21 cellular contexts compared by ENCODE assay signal in the genomic region with DNA sequence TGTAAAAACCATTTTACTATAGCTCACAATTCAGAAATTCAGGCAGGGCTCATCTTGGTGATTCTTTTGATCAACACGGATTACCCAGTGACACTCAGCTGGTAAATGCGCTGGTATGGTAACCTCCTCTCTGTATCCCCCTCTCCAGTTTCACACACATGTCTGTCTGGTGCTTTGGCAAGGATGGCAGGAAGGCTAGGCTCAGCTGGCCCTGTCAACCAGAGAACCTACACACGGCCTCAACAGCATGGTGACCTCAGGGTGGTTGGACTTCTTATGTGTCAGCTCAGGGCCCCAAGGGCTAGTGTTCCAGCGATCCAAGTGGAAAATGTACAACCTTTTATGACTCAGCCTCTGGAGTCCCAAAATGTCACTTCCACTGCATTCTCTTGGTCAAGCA.
"Had no signal": no experiment of that assay in that cellular context is flagged by ENCODE, and none has a peak within 500 bp of the region (broad histone marks: within the 10 kb centered on the region; RNA-seq: fewer than 3 reads in every experiment).

No MANE protein-coding gene starts in this region.

- H3K9me3 Mint-ChIP-seq: IgD-negative memory B cell had no signal

- H3K27me3 ChIP-seq: MG63 had no signal

- H3K27ac ChIP-seq: HL-60, KMS-11, RWPE1 had no signal

- H3K4me3 Mint-ChIP-seq: IgD-negative memory B cell had no signal

- H3K27ac Mint-ChIP-seq: IgD-negative memory B cell had no signal

- ATAC-seq: K562, SK-N-SH treated with all-trans-retinoic acid at 6 μM for 48 hours had no signal

- H3K36me3 ChIP-seq: MG63 had no signal

- H3K4me3 ChIP-seq: K562, MG63 had no signal

- H3K27me3 Mint-ChIP-seq: IgD-negative memory B cell had no signal

- H3K4me1 Mint-ChIP-seq: IgD-negative memory B cell had no signal

- DNase-seq: Kasumi-1, MG63, NCI-H1092, NCI-H1105 treated with DMSO at 0.1 percent for 48 hours, NCI-H1417 treated with DMSO at 0.1 percent for 48 hours, NCI-H146, NCI-H1694 treated with DMSO at 0.1 percent for 48 hours, NCI-H1930, NCI-H2081, NCI-H2107, NCI-H2227 treated with DMSO at 0.1 percent for 48 hours, NCI-H524, NCI-H69, NCI-H774, SHP77 had no signal

- H3K9me3 ChIP-seq: MG63 had no signal
